In genomic region chr1:27364696-27365371, GRCh38 we compare ENCODE assay signal across 8 cellular contexts. TPM values are rescaled to one million over a fixed set of nuclear protein-coding genes. Genes with fewer than 3 reads are reported as not detected.
DNase-seq lines count a peak whose midpoint lies in the region; ATAC-seq, FAIRE-seq and TF ChIP-seq lines count a peak whose summit lies in the region.

No MANE protein-coding gene starts in this region.

- POLR2A ChIA-PET in HCT116 (lab: Charles Lee): interaction anchor here (0.9 to 2.6 kb wide), 12 partner anchors 11 to 366 kb away, joined by 3 to 26 read pairs (median 4); partner anchors contain the start of genes CD164L2 and SYTL1

- H3K4me1 Mint-ChIP-seq in T-helper 17 cell: peaks cover 40% of the 10 kb centered on the region

- no peak for TF ChIP-seq RAD21 in HCT116 (IDR thresholded peaks at IDR 0.05; ENCODE audit: low read depth)

- no peak for FAIRE-seq in GM19239 (lab: Jason Lieb, UNC)

- H3K4me3 ChIP-seq in HCT116 (replicated peaks in 1 of 2; ENCODE audit: low read depth in 1 of 2, low read length in 2 of 2) (peak overlapping the region; percentile 67 to 69), fibroblast of mammary gland (ENCODE audit: control insufficient read depth, low read depth, low read length) (peak overlapping the region; percentile 76), skeletal muscle cell (ENCODE audit: low read depth, low read length) (peak overlapping the region; percentile 60)

- DNase-seq in HCT116 (ENCODE audit: low read depth, low spot score): no peak
- DNase-seq in T-helper 17 cell: no peak
- DNase-seq in fibroblast of mammary gland (ENCODE audit: low read depth): no peak
- no peak for DNase-seq in skeletal muscle cell (ENCODE audit: low read depth)
- no peak for DNase-seq in NCI-H748 (lab: John Stamatoyannopoulos, UW; ENCODE audit: unreplicated experiment)
- DNase-seq in COLO668 (lab: John Stamatoyannopoulos, UW; ENCODE audit: unreplicated experiment): no peak
- no peak for DNase-seq in GM19239 (ENCODE audit: insufficient read length, low spot score)

- ATAC-seq in HCT116: peak; percentile 0; the same call in 1 of the 2 replicates
- no peak for ATAC-seq in T-helper 17 cell
- no peak for ATAC-seq in HG02938 (IDR thresholded peaks at IDR 0.05; ENCODE audit: unreplicated experiment)

- H3K9me3 ChIP-seq in HCT116 (ENCODE audit: control insufficient read depth in 1 of 2, insufficient read depth in 1 of 2, low read depth in 1 of 2, low read length in 2 of 2): no peaks in the 10 kb centered on the region
- H3K9me3 ChIP-seq in T-helper 17 cell (ENCODE audit: control insufficient read depth, low read length, poor library complexity, severe bottlenecking): no peaks in the 10 kb centered on the region

- TSS peak; percentile 61 for BruUV-seq in HCT116 (replicated peaks; lab: Mats Ljungman, UMichigan)

- H3K36me3 Mint-ChIP-seq in T-helper 17 cell (ENCODE audit: low read depth): no peaks in the 10 kb centered on the region

- H3K9me2 ChIP-seq in HCT116 (ENCODE audit: insufficient read depth): no peaks in the 10 kb centered on the region

- peaks cover 12 to 32% of the 10 kb centered on the region in 2 experiments for H3K4me1 ChIP-seq in HCT116 (ENCODE audit: control insufficient read depth in 1 of 2, insufficient read depth in 2 of 2, low read length in 2 of 2)

- H3K36me3 ChIP-seq in HCT116 (ENCODE audit: control insufficient read depth in 1 of 2, insufficient read depth in 2 of 2, low read length in 2 of 2): peaks cover 0 to 4% of the 10 kb centered on the region in 2 experiments; a peak in 1 of 4 replicates

- peak overlapping the region; percentile 95 for H3K4me2 ChIP-seq in HCT116 (ENCODE audit: low read length)

- H3K27ac Mint-ChIP-seq in T-helper 17 cell: no peak overlapping the region

- peak overlapping the region; percentile 78 for H3K9ac ChIP-seq in HCT116 (ENCODE audit: low read length)

- H2AFZ ChIP-seq in HCT116 (ENCODE audit: low read depth, low read length, poor library complexity, severe bottlenecking): no peak overlapping the region

- H3K27ac ChIP-seq in HCT116 (ENCODE audit: low read depth, low read length): peak overlapping the region; percentile 100

- CTCF ChIA-PET in HCT116 (lab: Charles Lee): interaction anchor here (0.6 to 3.3 kb wide), 15 partner anchors 7 to 319 kb away, joined by 3 to 28 read pairs (median 4); partner anchors contain the start of gene GPR3

- H3K27me3 Mint-ChIP-seq in T-helper 17 cell: no peaks in the 10 kb centered on the region

- H3K4me3 Mint-ChIP-seq in T-helper 17 cell: peak overlapping the region; percentile 95

- RAD21 ChIA-PET in HCT116 (lab: Charles Lee; ENCODE audit: low non-redundant PET in 1 of 2, low total read pairs in 2 of 2, uncharacterized antibody in 2 of 2, unreplicated experiment in 2 of 2): no interaction called here

- intact Hi-C loops in HCT116 (cut with micrococcal nuclease): no loop called here

- no peak for TF ChIP-seq POLR2A in HCT116 (IDR thresholded peaks at IDR 0.05; ENCODE audit: borderline replicate concordance, extremely low read depth, insufficient read depth, insufficient read length)

- H4K20me1 ChIP-seq in HCT116 (ENCODE audit: insufficient read depth): no peaks in the 10 kb centered on the region

- TF ChIP-seq CTCF in HCT116 (IDR thresholded peaks at IDR 0.05 in 2 of 3, conservative IDR thresholded peaks at IDR 0.05 in 1 of 3; ENCODE audit: borderline replicate concordance in 1 of 3, insufficient read depth in 1 of 3, low read depth in 2 of 3, low read length in 2 of 3): no peak
- no peak for TF ChIP-seq CTCF in fibroblast of mammary gland (conservative IDR thresholded peaks at IDR 0.05; ENCODE audit: control insufficient read depth, insufficient read depth, low read depth, low read length)

- no peaks in the 10 kb centered on the region for H3K27me3 ChIP-seq in HCT116 (ENCODE audit: insufficient read depth, low read length)

- peaks cover 3% of the 10 kb centered on the region; the same call in 1 of the 2 replicates for H3K79me2 ChIP-seq in HCT116 (ENCODE audit: insufficient read depth, low read length)

TF ChIP-seq in HCT116, 20 proteins besides CTCF, POLR2A, EP300 and RAD21:
- TF ChIP-seq ZNF274 (IDR thresholded peaks at IDR 0.05; ENCODE audit: low read depth, low read length): no peak
- TF ChIP-seq, protein P1, sequence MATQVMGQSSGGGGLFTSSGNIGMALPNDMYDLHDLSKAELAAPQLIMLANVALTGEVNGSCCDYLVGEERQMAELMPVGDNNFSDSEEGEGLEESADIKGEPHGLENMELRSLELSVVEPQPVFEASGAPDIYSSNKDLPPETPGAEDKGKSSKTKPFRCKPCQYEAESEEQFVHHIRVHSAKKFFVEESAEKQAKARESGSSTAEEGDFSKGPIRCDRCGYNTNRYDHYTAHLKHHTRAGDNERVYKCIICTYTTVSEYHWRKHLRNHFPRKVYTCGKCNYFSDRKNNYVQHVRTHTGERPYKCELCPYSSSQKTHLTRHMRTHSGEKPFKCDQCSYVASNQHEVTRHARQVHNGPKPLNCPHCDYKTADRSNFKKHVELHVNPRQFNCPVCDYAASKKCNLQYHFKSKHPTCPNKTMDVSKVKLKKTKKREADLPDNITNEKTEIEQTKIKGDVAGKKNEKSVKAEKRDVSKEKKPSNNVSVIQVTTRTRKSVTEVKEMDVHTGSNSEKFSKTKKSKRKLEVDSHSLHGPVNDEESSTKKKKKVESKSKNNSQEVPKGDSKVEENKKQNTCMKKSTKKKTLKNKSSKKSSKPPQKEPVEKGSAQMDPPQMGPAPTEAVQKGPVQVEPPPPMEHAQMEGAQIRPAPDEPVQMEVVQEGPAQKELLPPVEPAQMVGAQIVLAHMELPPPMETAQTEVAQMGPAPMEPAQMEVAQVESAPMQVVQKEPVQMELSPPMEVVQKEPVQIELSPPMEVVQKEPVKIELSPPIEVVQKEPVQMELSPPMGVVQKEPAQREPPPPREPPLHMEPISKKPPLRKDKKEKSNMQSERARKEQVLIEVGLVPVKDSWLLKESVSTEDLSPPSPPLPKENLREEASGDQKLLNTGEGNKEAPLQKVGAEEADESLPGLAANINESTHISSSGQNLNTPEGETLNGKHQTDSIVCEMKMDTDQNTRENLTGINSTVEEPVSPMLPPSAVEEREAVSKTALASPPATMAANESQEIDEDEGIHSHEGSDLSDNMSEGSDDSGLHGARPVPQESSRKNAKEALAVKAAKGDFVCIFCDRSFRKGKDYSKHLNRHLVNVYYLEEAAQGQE (IDR thresholded peaks at IDR 0.05; ENCODE audit: low read depth): no peak
- TF ChIP-seq JUND (IDR thresholded peaks at IDR 0.05): no peak
- TF ChIP-seq TCF7L2 (IDR thresholded peaks at IDR 0.05; ENCODE audit: borderline replicate concordance, extremely low read depth, insufficient read depth, insufficient read length): no peak
- TF ChIP-seq, protein P2, sequence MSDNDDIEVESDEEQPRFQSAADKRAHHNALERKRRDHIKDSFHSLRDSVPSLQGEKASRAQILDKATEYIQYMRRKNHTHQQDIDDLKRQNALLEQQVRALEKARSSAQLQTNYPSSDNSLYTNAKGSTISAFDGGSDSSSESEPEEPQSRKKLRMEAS (IDR thresholded peaks at IDR 0.05): no peak
- no peak for TF ChIP-seq ATF3 (IDR thresholded peaks at IDR 0.05)
- TF ChIP-seq EZH2phosphoT487 (IDR thresholded peaks at IDR 0.05; ENCODE audit: borderline replicate concordance): no peak
- no peak for TF ChIP-seq SP1 (IDR thresholded peaks at IDR 0.05; ENCODE audit: low read depth)

RNA-seq across cellular contexts. Expression of gene MAP3K6, which starts 1.9 kb away (rescaled TPM):
- total RNA-seq in HCT116 (2021; ENCODE audit: unreplicated experiment) (30.2 TPM), T-helper 17 cell (1 to 10 TPM; 3.3 to 4.9 TPM)
- 26.8 and 30.2 TPM in 2 replicates for polyA plus RNA-seq in HCT116 (2012)

RNA-seq across cellular contexts. Expression of gene FCN3, which starts 9.8 kb away (rescaled TPM):
- total RNA-seq in HCT116 (2021; ENCODE audit: unreplicated experiment) (1.2 TPM), T-helper 17 cell (not detected)
- 0.39 and 0.64 TPM in 2 replicates for polyA plus RNA-seq in HCT116 (2012)

RNA-seq across cellular contexts. Expression of gene CD164L2, which starts 18.3 kb away (rescaled TPM):
- total RNA-seq in HCT116 (2021; ENCODE audit: unreplicated experiment): 11.6 TPM
- 10.4 and 13.0 TPM in 2 replicates for polyA plus RNA-seq in HCT116 (2012)
- total RNA-seq in T-helper 17 cell: not detected

RNA-seq across cellular contexts. Expression of gene SYTL1, which starts 23.0 kb away (rescaled TPM):
- total RNA-seq in HCT116 (2021; ENCODE audit: unreplicated experiment) (75.9 TPM), T-helper 17 cell (100 to 1,000 TPM; 206 to 261 TPM)
- polyA plus RNA-seq in HCT116 (2012): 85.9 and 88.7 TPM in 2 replicates

RNA-seq across cellular contexts. Expression of gene GPR3, which starts 27.6 kb away (rescaled TPM):
- 2.8 TPM for total RNA-seq in HCT116 (2021; ENCODE audit: unreplicated experiment)
- 3.5 and 5.4 TPM in 2 replicates for polyA plus RNA-seq in HCT116 (2012)
- total RNA-seq in T-helper 17 cell: under 1 TPM in 1 of 2 donors, not detected in 1; 0.30 TPM

Comparison
In these comparisons a context has a peak if more than half of its experiments do, and no peak if none do; other contexts are left out.
1. RNA of gene CD164L2, which starts 18.3 kb away (total RNA-seq): 11.6 TPM in HCT116 (single experiment); not detected in T-helper 17 cell; every median in the first group is over 10 times any median in the second.
2. Peak in every context shown above with its lines, with median percentiles within 50 percentile points of each other: H3K4me3 ChIP-seq.